ENCODE assay signal across 1 cellular context in the genomic region with DNA sequence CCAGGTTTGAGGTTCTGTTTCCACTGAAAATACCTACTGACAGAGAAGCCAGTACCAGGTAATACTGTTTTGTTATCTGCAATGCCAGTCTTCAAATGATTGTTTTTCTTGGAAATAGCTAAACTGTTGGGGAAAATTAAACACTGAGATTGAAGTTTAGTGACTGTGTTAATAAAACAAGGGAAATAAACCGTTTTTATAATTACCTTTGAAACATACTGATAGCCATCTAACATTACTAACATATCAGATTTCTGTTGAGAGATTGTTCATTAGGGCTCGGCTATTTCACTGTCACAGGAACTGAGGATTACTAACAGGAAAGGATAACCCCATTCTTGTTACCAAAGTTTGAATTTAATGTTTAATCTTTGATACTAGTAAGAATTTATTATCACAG.
TF ChIP-seq lines count a peak whose summit lies in the region.

No MANE protein-coding gene starts in this region.

TF ChIP-seq in GM12878, 131 proteins besides CTCF, POLR2A, EP300 and RAD21:
- TF ChIP-seq HCFC1 (IDR thresholded peaks at IDR 0.05; ENCODE audit: low read length) (no peak), CREB1 (IDR thresholded peaks at IDR 0.05; ENCODE audit: low read depth) (no peak), HDAC6 (IDR thresholded peaks at IDR 0.05; ENCODE audit: unreplicated experiment) (no peak), NR2F1 (conservative IDR thresholded peaks at IDR 0.05) (no peak)
